ENCODE assay signal across 2 cellular contexts in genomic region chr20:61434361-61434781, GRCh38.
A peak's percentile ranks its signal among the peaks of the same experiment; 100 is the strongest.
TF ChIP-seq lines count a peak whose summit lies in the region.

No MANE protein-coding gene starts in this region.

TF ChIP-seq in HEK293T, 16 proteins besides CTCF, POLR2A, EP300 and RAD21 (continued from another document):
- TF ChIP-seq L3MBTL2 (conservative IDR thresholded peaks at IDR 0.05) (no peak), ARNT (IDR thresholded peaks at IDR 0.05) (no peak)

TF ChIP-seq in neural cell, 6 proteins besides CTCF, POLR2A, EP300 and RAD21 (continued from another document):
- TF ChIP-seq POLR2AphosphoS5 (IDR thresholded peaks at IDR 0.05) (peak; percentile 78), MXI1 (conservative IDR thresholded peaks at IDR 0.05; ENCODE audit: poor library complexity, severe bottlenecking) (peak; percentile 38)
